Comparison of ENCODE assay signal across 19 cellular contexts in the genomic region with DNA sequence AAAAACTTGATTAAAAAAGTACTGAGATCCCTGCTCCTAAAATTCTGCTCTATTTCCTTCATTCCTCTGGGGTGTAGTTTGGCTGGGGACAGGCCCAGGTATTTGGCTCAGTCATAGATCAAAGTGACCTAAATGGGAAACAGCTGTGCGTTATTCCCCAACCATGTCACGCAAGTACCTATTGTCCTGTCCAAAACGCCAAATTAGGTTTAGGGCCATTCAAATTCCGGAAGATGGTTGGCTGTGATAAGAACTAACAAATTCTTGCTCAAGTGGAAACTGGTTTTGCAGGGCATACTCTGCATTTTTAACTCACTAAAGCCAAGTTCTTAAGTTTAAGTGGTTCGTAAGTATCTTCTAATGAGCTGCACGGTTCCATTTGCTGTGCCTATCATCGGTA.
DNase-seq lines count a peak whose midpoint lies in the region; ATAC-seq, FAIRE-seq and TF ChIP-seq lines count a peak whose summit lies in the region.
"Had no signal": no experiment of that assay in that cellular context is flagged by ENCODE, and none has a peak within 500 bp of the region (broad histone marks: within the 10 kb centered on the region; RNA-seq: fewer than 3 reads in every experiment).

No MANE protein-coding gene starts in this region.

- H3K79me2 ChIP-seq in PC-9 (ENCODE audit: low read depth): no peaks in the 10 kb centered on the region

- H3K36me3 ChIP-seq in Caco-2 (ENCODE audit: control insufficient read depth, insufficient read depth, low read length) (no peaks in the 10 kb centered on the region; the same call in 1 of the 2 replicates), PC-9 (ENCODE audit: low read depth) (no peaks in the 10 kb centered on the region), esophagus muscularis mucosa (no peaks in the 10 kb centered on the region), pancreas (no peaks in the 10 kb centered on the region)
- H3K36me3 ChIP-seq: ovary, WERI-Rb-1 had no signal

- H3K27me3 Mint-ChIP-seq in Caco-2 (ENCODE audit: insufficient read depth, unreplicated experiment): no peaks in the 10 kb centered on the region

- H3K4me3 Mint-ChIP-seq in Caco-2 (ENCODE audit: unreplicated experiment): no peak overlapping the region
- H3K4me3 Mint-ChIP-seq: activated CD8-positive, alpha-beta T cell treated with anti-CD3 and anti-CD28 coated beads, Interleukin-2, amount 10 ng/mL, durations not matched to agents 7 days and 5 days; CD8-positive, alpha-beta memory T cell had no signal

- intact Hi-C loops in Caco-2 (cut with micrococcal nuclease; ENCODE audit: unreplicated experiment): loop anchor here (1.0 to 5.0 kb wide), 5 partner anchors 23 to 107 kb away; no protein-coding TSS in a partner anchor
- intact Hi-C loops in PC-9 (cut with micrococcal nuclease; ENCODE audit: unreplicated experiment): loop anchor here (1.0 kb wide), 9 partner anchors 24 to 246 kb away; partner anchors contain the start of gene NEDD9
- intact Hi-C loops in esophagus muscularis mucosa (cut with DNase I): no loop called here
- intact Hi-C loops in pancreas (cut with DNase I): no loop called here

- no peaks in the 10 kb centered on the region for H3K9me2 ChIP-seq in PC-9 (ENCODE audit: insufficient read depth)

- peaks cover 9% of the 10 kb centered on the region for H3K36me3 Mint-ChIP-seq in Caco-2 (ENCODE audit: insufficient read depth, unreplicated experiment)

- BruUV-seq in Caco-2 (replicated peaks; lab: Mats Ljungman, UMichigan) (no TSS peak), PC-9 (replicated peaks; lab: Mats Ljungman, UMichigan) (no TSS peak)

- H3K9me3 Mint-ChIP-seq in Caco-2 (ENCODE audit: unreplicated experiment): peaks cover 11% of the 10 kb centered on the region

- no peaks in the 10 kb centered on the region for H4K20me1 ChIP-seq in PC-9 (ENCODE audit: insufficient read depth)

- peaks cover 52% of the 10 kb centered on the region for H3F3A ChIP-seq in PC-9 (ENCODE audit: insufficient read depth, low read depth)

- no peak for TF ChIP-seq POLR2A in esophagus muscularis mucosa (IDR thresholded peaks at IDR 0.05; ENCODE audit: low read depth)
- no peak for TF ChIP-seq POLR2A in GM12892 (IDR thresholded peaks at IDR 0.05; ENCODE audit: low read depth, low read length)

- peak overlapping the region; percentile 75 for H3K4me2 ChIP-seq in PC-9

- peaks cover 17% of the 10 kb centered on the region for H3K4me1 Mint-ChIP-seq in Caco-2 (ENCODE audit: low read depth, unreplicated experiment)

- POLR2A ChIA-PET in Caco-2 (lab: Charles Lee): interaction anchor here (1.1 to 1.8 kb wide), 2 partner anchors 22 to 157 kb away, joined by 6 read pairs; partner anchors contain the start of gene NEDD9
- POLR2A ChIA-PET in PC-9 (lab: Charles Lee; ENCODE audit: unreplicated experiment): interaction anchor here (0.6 to 1.2 kb wide), 5 partner anchors 9 to 157 kb away, joined by 3 to 12 read pairs (median 11); partner anchors contain the start of gene NEDD9

- H2AFZ ChIP-seq in PC-9: no peak overlapping the region

- DNase-seq in Caco-2 (peak; percentile 81 to 82), PC-9 (peak; percentile 81 to 97), esophagus muscularis mucosa (ENCODE audit: extremely low spot score) (no peak), pancreas (peak in 2 of 6 donors; percentile 11 to 15), DMS153 treated with DMSO at 0.1 percent for 48 hours (lab: John Stamatoyannopoulos, UW; ENCODE audit: unreplicated experiment) (no peak), superior temporal gyrus (ENCODE audit: extremely low spot score) (no peak), GM12892 (ENCODE audit: insufficient read length) (no peak)
- DNase-seq: ACHN; activated CD8-positive, alpha-beta T cell treated with anti-CD3 and anti-CD28 coated beads, Interleukin-2, amount 10 ng/mL, durations not matched to agents 7 days and 5 days; activated gamma-delta T cell treated with Interleukin-2 at 50 U/mL for 16 hours; CD8-positive, alpha-beta memory T cell; effector CD8-positive, alpha-beta T cell; foreskin melanocyte; Kasumi-1; NCI-H1694; NCI-H446 treated with DMSO at 0.1 percent for 48 hours; ovary; WERI-Rb-1 had no signal

- no peak for TF ChIP-seq CTCF in Caco-2 (IDR thresholded peaks at IDR 0.05; ENCODE audit: insufficient read depth in 1 of 2, low read depth in 1 of 2, low read length in 1 of 2, severe bottlenecking in 1 of 2, unreplicated experiment in 1 of 2)
- TF ChIP-seq CTCF in PC-9 (conservative IDR thresholded peaks at IDR 0.05): no peak
- no peak for TF ChIP-seq CTCF in esophagus muscularis mucosa (IDR thresholded peaks at IDR 0.05)
- no peak for TF ChIP-seq CTCF in pancreas (IDR thresholded peaks at IDR 0.05)

- H3K4me3 ChIP-seq in Caco-2 (ENCODE audit: low read depth, low read length): no peak overlapping the region
- H3K4me3 ChIP-seq in PC-9: no peak overlapping the region; the same call in 1 of the 2 replicates
- no peak overlapping the region for H3K4me3 ChIP-seq in esophagus muscularis mucosa
- no peak overlapping the region for H3K4me3 ChIP-seq in pancreas
- H3K4me3 ChIP-seq: ovary had no signal

- peak overlapping the region; percentile 94 for H3K27ac ChIP-seq in PC-9
- peak overlapping the region in 3 of 4 donors; percentile 43 to 52 (median 44) for H3K27ac ChIP-seq in esophagus muscularis mucosa (replicated peaks in 1 of 4)
- no peak overlapping the region for H3K27ac ChIP-seq in pancreas
- H3K27ac ChIP-seq: ovary, WERI-Rb-1 had no signal

- peaks cover 53% of the 10 kb centered on the region for H3K4me1 ChIP-seq in Caco-2
- peaks cover 63% of the 10 kb centered on the region for H3K4me1 ChIP-seq in PC-9 (replicated peaks; ENCODE audit: insufficient read depth)
- peaks cover 0 to 6% (median 0%) of the 10 kb centered on the region in 4 donors for H3K4me1 ChIP-seq in esophagus muscularis mucosa
- peaks cover 0 to 2% (median 0%) of the 10 kb centered on the region in 3 donors for H3K4me1 ChIP-seq in pancreas

- no peak overlapping the region for H3K27ac Mint-ChIP-seq in Caco-2 (ENCODE audit: unreplicated experiment)
- H3K27ac Mint-ChIP-seq: activated CD8-positive, alpha-beta T cell treated with anti-CD3 and anti-CD28 coated beads, Interleukin-2, amount 10 ng/mL, durations not matched to agents 7 days and 5 days had no signal

- CTCF ChIA-PET in Caco-2 (lab: Charles Lee) (no interaction called here), PC-9 (lab: Charles Lee) (interaction anchor here (0.7 kb wide), 1 partner anchor 45 kb away, joined by 7 read pairs; no protein-coding TSS in a partner anchor)

- FAIRE-seq in pancreas (lab: Jason Lieb, UNC): no peak
- no peak for FAIRE-seq in GM12892 (lab: Jason Lieb, UNC)

- WGBS in esophagus muscularis mucosa: 69% methylated on average over 7 of the region's 7 CpGs
- 42 to 44% methylated on average over 7 of the region's 7 CpGs for WGBS in pancreas, 2 donors

- ATAC-seq in pancreas (peak in 3 of 4 donors; percentile 34 to 70 (median 47)), GM18868 (IDR thresholded peaks at IDR 0.05; ENCODE audit: unreplicated experiment) (no peak)
- ATAC-seq: activated CD8-positive, alpha-beta T cell treated with anti-CD3 and anti-CD28 coated beads, Interleukin-2, amount 10 ng/mL, durations not matched to agents 7 days and 5 days had no signal

- H3K9me3 ChIP-seq in Caco-2 (peaks cover 10% of the 10 kb centered on the region), PC-9 (ENCODE audit: insufficient read depth, low read depth) (no peaks in the 10 kb centered on the region), esophagus muscularis mucosa (no peaks in the 10 kb centered on the region), pancreas (no peaks in the 10 kb centered on the region)
- H3K9me3 ChIP-seq: ovary had no signal

- TF ChIP-seq EP300 in esophagus muscularis mucosa (IDR thresholded peaks at IDR 0.05): no peak

- H3K27me3 ChIP-seq in Caco-2 (replicated peaks; ENCODE audit: control insufficient read depth, insufficient read depth, low read length) (no peaks in the 10 kb centered on the region), PC-9 (ENCODE audit: insufficient read depth, low read depth) (no peaks in the 10 kb centered on the region), esophagus muscularis mucosa (no peaks in the 10 kb centered on the region), pancreas (no peaks in the 10 kb centered on the region)
- H3K27me3 ChIP-seq: ovary had no signal

Comparison
In these comparisons a context has a peak if more than half of its experiments do, and no peak if none do; other contexts are left out.
1. DNase-seq: peak in Caco-2 (2 of 2) and PC-9 (2 of 2); none in esophagus muscularis mucosa (single experiment), DMS153 treated with DMSO at 0.1 percent for 48 hours (single experiment), superior temporal gyrus (single experiment) and GM12892 (single experiment).
2. H3K27ac ChIP-seq: peak in PC-9 (single experiment) and esophagus muscularis mucosa (3 of 4); none in pancreas (0 of 4).
3. intact Hi-C loops: an anchor here in Caco-2 (1.0 to 5.0 kb wide) and PC-9 (1.0 kb wide); none called in esophagus muscularis mucosa and pancreas.